1 cellular context compared by ENCODE assay signal in genomic region chr22:38181453-38182200, GRCh38.
A peak's percentile ranks its signal among the peaks of the same experiment; 100 is the strongest.
TF ChIP-seq lines count a peak whose summit lies in the region.

Gene PLA2G6 (minus strand): TSS chr22:38181830. CDS start chr22:38169426, 12,404 bp downstream.

TF ChIP-seq in HEK293, 187 proteins besides CTCF, POLR2A, EP300 and RAD21 (continued from another document and continues in another):
- TF ChIP-seq ZNF280D (tag by site-specific recombination; IDR thresholded peaks at IDR 0.05) (no peak), FEZF1 (tag by site-specific recombination; IDR thresholded peaks at IDR 0.05) (no peak), ZNF645 (tag by site-specific recombination; IDR thresholded peaks at IDR 0.05) (no peak), ZNF585B (tag by site-specific recombination; IDR thresholded peaks at IDR 0.05) (0 out of 2 replicates have a peak, but pooled peaks have one; percentile 5), HOXA7 (CRISPR knock-in tag; IDR thresholded peaks at IDR 0.05; ENCODE audit: borderline replicate concordance) (no peak), ZNF639 (tag by site-specific recombination; IDR thresholded peaks at IDR 0.05) (no peak), ZNF266 (tag by site-specific recombination; IDR thresholded peaks at IDR 0.05; ENCODE audit: low read depth) (no peak), ZNF488 (tag by site-specific recombination; IDR thresholded peaks at IDR 0.05) (no peak), ZNF26 (tag by site-specific recombination; IDR thresholded peaks at IDR 0.05) (no peak), KLF8 (tag by site-specific recombination; IDR thresholded peaks at IDR 0.05) (no peak), ZNF596 (tag by site-specific recombination; IDR thresholded peaks at IDR 0.05) (no peak), ZSCAN16 (tag by site-specific recombination; IDR thresholded peaks at IDR 0.05) (no peak), ZNF10 (tag by site-specific recombination; IDR thresholded peaks at IDR 0.05) (no peak), ZNF19 (tag by site-specific recombination; IDR thresholded peaks at IDR 0.05; ENCODE audit: low read depth) (no peak), ZFP69B (tag by site-specific recombination; IDR thresholded peaks at IDR 0.05) (peak; percentile 74), ZNF302 (tag by site-specific recombination; IDR thresholded peaks at IDR 0.05; ENCODE audit: low read depth) (no peak), ZNF626 (tag by site-specific recombination; IDR thresholded peaks at IDR 0.05) (no peak), ZBTB1 (tag by site-specific recombination; IDR thresholded peaks at IDR 0.05) (no peak), ZBTB17 (tag by site-specific recombination; IDR thresholded peaks at IDR 0.05) (peak; percentile 50), ZSCAN4 (tag by site-specific recombination; IDR thresholded peaks at IDR 0.05) (no peak), ZNF350 (tag by site-specific recombination; IDR thresholded peaks at IDR 0.05) (no peak), ZNF654 (tag by site-specific recombination; IDR thresholded peaks at IDR 0.05; ENCODE audit: low read depth) (no peak), ELK4 (IDR thresholded peaks at IDR 0.05; ENCODE audit: borderline replicate concordance, low read depth, low read length) (no peak), PRDM6 (tag by site-specific recombination; IDR thresholded peaks at IDR 0.05) (no peak), ZNF433 (tag by site-specific recombination; IDR thresholded peaks at IDR 0.05; ENCODE audit: low read depth) (no peak), KLF16 (tag by site-specific recombination; IDR thresholded peaks at IDR 0.05) (no peak; the same call in 1 of the 2 replicates), ZNF521 (tag by site-specific recombination; IDR thresholded peaks at IDR 0.05) (no peak), GFI1B (tag by site-specific recombination; IDR thresholded peaks at IDR 0.05) (no peak), PRDM10 (tag by site-specific recombination; IDR thresholded peaks at IDR 0.05) (no peak), PATZ1 (tag by site-specific recombination; IDR thresholded peaks at IDR 0.05) (peak; percentile 82), KLF9 (tag by site-specific recombination; IDR thresholded peaks at IDR 0.05; ENCODE audit: low read depth) (peak; percentile 85; the same call in 1 of the 2 replicates), ZNF140 (tag by site-specific recombination; IDR thresholded peaks at IDR 0.05) (no peak), ZNF426 (tag by site-specific recombination; IDR thresholded peaks at IDR 0.05) (no peak), ZNF837 (tag by site-specific recombination; IDR thresholded peaks at IDR 0.05) (no peak), ZBTB26 (tag by site-specific recombination; optimal IDR thresholded peaks at IDR 0.05) (peak; percentile 65), ZNF423 (tag by site-specific recombination; IDR thresholded peaks at IDR 0.05) (no peak)
